In the genomic region with DNA sequence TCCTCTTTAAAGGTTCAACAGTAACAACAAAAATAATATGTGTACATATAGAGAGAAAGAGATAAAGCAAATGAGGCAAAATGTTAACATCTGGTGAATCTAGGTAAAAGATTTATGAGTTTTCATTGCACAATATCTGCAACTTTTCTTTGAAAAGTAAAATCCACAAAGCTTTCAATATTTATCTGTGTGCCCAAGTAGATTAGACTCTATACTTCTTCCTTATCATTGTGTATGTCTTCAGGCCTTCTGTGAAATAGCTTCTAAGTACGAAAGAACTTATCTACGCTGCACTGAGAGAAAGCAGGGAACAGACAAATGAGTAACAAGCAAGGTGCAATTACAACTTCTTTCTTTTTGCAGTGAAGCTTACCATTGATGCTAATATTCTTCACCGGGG, we compare ENCODE assay signal across 1 cellular context.
TF ChIP-seq lines count a peak whose summit lies in the region.

No MANE protein-coding gene starts in this region.

TF ChIP-seq in K562, 482 proteins besides CTCF, POLR2A, EP300 and RAD21 (continued from another document):
- TF ChIP-seq, protein P1, sequence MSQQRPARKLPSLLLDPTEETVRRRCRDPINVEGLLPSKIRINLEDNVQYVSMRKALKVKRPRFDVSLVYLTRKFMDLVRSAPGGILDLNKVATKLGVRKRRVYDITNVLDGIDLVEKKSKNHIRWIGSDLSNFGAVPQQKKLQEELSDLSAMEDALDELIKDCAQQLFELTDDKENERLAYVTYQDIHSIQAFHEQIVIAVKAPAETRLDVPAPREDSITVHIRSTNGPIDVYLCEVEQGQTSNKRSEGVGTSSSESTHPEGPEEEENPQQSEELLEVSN (IDR thresholded peaks at IDR 0.05; ENCODE audit: borderline replicate concordance in 1 of 2, extremely low read depth in 1 of 2, insufficient read depth in 1 of 2, insufficient read length in 1 of 2, low read depth in 1 of 2, low read length in 1 of 2, poor library complexity in 1 of 2, severe bottlenecking in 1 of 2), result no peak
- peak; percentile 87 for TF ChIP-seq CEBPB (tag; IDR thresholded peaks at IDR 0.05)
- TF ChIP-seq RHOXF2B (CRISPR knock-in tag; conservative IDR thresholded peaks at IDR 0.05), result no peak
- TF ChIP-seq CEBPG (CRISPR knock-in tag; IDR thresholded peaks at IDR 0.05), result no peak
- peak; percentile 50 to 75 for TF ChIP-seq CEBPG (tag; conservative IDR thresholded peaks at IDR 0.05 in 1 of 2, IDR thresholded peaks at IDR 0.05 in 1 of 2)
- peak; percentile 61 for TF ChIP-seq CBFA2T3 (IDR thresholded peaks at IDR 0.05)
- no peak for TF ChIP-seq SPI1 (IDR thresholded peaks at IDR 0.05; ENCODE audit: borderline replicate concordance, low read depth, low read length)
- no peak for TF ChIP-seq GABPB1 (CRISPR knock-in tag; IDR thresholded peaks at IDR 0.05)
- no peak for TF ChIP-seq PPARD (CRISPR knock-in tag; IDR thresholded peaks at IDR 0.05)
- TF ChIP-seq HIVEP1 (CRISPR knock-in tag; IDR thresholded peaks at IDR 0.05), result no peak
- TF ChIP-seq, protein P2, sequence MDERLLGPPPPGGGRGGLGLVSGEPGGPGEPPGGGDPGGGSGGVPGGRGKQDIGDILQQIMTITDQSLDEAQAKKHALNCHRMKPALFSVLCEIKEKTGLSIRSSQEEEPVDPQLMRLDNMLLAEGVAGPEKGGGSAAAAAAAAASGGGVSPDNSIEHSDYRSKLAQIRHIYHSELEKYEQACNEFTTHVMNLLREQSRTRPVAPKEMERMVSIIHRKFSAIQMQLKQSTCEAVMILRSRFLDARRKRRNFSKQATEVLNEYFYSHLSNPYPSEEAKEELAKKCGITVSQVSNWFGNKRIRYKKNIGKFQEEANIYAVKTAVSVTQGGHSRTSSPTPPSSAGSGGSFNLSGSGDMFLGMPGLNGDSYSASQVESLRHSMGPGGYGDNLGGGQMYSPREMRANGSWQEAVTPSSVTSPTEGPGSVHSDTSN (CRISPR knock-in tag; IDR thresholded peaks at IDR 0.05; ENCODE audit: low read depth), result no peak
- TF ChIP-seq, protein P2 (tag; conservative IDR thresholded peaks at IDR 0.05; ENCODE audit: low read depth), result 0 out of 2 replicates have a peak, but pooled peaks have one; percentile 19
- TF ChIP-seq TOE1 (IDR thresholded peaks at IDR 0.05; ENCODE audit: borderline replicate concordance), result no peak
- no peak for TF ChIP-seq TOE1 (CRISPR knock-in tag; IDR thresholded peaks at IDR 0.05; ENCODE audit: borderline replicate concordance, low read depth)
- TF ChIP-seq ARID2 (IDR thresholded peaks at IDR 0.05), result no peak
- TF ChIP-seq TRIM24 (IDR thresholded peaks at IDR 0.05), result 0 out of 4 replicates have a peak, but pooled peaks of 1 of the 2 experiments have one; percentile 11
- TF ChIP-seq NFXL1 (CRISPR knock-in tag; IDR thresholded peaks at IDR 0.05), result no peak
- no peak for TF ChIP-seq FOS (IDR thresholded peaks at IDR 0.05; ENCODE audit: extremely low read depth, insufficient read length)
- TF ChIP-seq, protein P3, sequence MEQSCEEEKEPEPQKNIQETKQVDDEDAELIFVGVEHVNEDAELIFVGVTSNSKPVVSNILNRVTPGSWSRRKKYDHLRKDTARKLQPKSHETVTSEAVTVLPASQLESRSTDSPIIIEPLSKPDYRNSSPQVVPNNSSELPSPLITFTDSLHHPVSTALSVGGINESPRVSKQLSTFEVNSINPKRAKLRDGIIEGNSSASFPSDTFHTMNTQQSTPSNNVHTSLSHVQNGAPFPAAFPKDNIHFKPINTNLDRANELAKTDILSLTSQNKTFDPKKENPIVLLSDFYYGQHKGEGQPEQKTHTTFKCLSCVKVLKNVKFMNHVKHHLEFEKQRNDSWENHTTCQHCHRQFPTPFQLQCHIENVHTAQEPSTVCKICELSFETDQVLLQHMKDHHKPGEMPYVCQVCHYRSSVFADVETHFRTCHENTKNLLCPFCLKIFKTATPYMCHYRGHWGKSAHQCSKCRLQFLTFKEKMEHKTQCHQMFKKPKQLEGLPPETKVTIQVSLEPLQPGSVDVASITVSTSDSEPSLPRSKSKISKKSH (CRISPR knock-in tag; IDR thresholded peaks at IDR 0.05), result no peak
- no peak for TF ChIP-seq SLC30A9 (CRISPR knock-in tag; IDR thresholded peaks at IDR 0.05)
- no peak for TF ChIP-seq RCOR1 (IDR thresholded peaks at IDR 0.05; ENCODE audit: borderline replicate concordance in 1 of 2, low read depth in 2 of 2, low read length in 2 of 2)
- no peak for TF ChIP-seq NFATC3 (IDR thresholded peaks at IDR 0.05)
- peak in 1 of 2 experiments; percentile 35; a peak in 1 of 4 replicates for TF ChIP-seq KDM1A (IDR thresholded peaks at IDR 0.05)
- TF ChIP-seq MEIS2 (IDR thresholded peaks at IDR 0.05; ENCODE audit: partially characterized antibody), result peak; percentile 63
- no peak for TF ChIP-seq STAT5A (IDR thresholded peaks at IDR 0.05; ENCODE audit: borderline replicate concordance, low read length)
- TF ChIP-seq ARID1B (IDR thresholded peaks at IDR 0.05), result peak; percentile 48; the same call in 1 of the 2 replicates
- TF ChIP-seq CTBP1 (IDR thresholded peaks at IDR 0.05; ENCODE audit: borderline replicate concordance), result no peak
- TF ChIP-seq PRPF4 (IDR thresholded peaks at IDR 0.05; ENCODE audit: insufficient read depth, low read depth, low read length, poor library complexity, severe bottlenecking), result no peak
- TF ChIP-seq TAF9B (IDR thresholded peaks at IDR 0.05; ENCODE audit: partially characterized antibody), result no peak
- TF ChIP-seq ZNF408 (CRISPR knock-in tag; IDR thresholded peaks at IDR 0.05; ENCODE audit: low read depth), result no peak
- no peak for TF ChIP-seq MYBL2 (IDR thresholded peaks at IDR 0.05; ENCODE audit: low read depth)
- no peak for TF ChIP-seq MYBL2 (CRISPR knock-in tag; IDR thresholded peaks at IDR 0.05; ENCODE audit: borderline replicate concordance)
- peak; percentile 15; the same call in 1 of the 2 replicates for TF ChIP-seq CBFA2T2 (conservative IDR thresholded peaks at IDR 0.05)
